ENCODE assay signal across 1 cellular context in the genomic region with DNA sequence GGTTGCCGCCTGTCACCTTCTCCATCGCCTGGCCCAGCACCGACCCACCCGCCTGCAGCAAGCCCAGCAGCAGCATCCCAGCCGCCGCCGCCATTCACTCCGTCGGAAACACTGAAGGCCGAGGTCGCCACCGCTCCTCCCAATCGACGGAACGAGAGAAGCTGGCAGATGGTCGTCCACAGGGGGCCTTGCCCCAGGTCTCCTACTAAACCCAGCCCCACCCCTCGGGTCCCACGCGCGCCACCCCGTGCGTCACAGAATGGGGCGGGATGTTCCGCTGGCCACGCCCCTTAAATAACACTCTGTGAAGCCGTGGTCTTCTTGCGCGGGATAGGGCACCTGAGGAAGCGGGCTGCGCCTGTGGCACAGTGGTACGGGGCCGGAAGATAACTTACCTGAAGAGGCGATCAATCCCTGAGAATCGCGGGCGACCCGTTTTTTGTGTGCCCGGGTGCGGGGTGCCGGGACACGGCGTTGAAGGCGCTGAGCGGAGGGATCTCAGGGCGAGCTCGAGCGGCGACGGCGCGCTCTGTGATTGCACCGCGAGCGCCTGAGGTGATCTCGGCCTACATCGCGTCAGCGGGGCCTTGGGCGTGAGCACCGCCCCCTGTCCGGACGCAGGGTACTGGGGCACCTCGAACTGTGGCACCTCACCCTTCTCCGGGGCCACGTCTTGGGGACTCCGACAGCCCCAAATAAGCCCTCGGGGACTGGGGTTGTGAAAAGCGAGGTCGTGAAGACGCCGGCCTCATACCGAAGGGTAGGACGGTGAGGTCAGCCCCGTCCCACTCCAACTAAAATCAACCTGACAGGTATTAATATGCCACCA.
A peak's percentile ranks its signal among the peaks of the same experiment; 100 is the strongest.
TF ChIP-seq lines count a peak whose summit lies in the region.

A gene (minus strand): TSS at position 207 of the 829 bp plus-strand sequence. CDS start 113 bp downstream, at position 94.

TF ChIP-seq in HCT116, 20 proteins besides CTCF, POLR2A, EP300 and RAD21 (continued from another document):
- TF ChIP-seq, protein P1, sequence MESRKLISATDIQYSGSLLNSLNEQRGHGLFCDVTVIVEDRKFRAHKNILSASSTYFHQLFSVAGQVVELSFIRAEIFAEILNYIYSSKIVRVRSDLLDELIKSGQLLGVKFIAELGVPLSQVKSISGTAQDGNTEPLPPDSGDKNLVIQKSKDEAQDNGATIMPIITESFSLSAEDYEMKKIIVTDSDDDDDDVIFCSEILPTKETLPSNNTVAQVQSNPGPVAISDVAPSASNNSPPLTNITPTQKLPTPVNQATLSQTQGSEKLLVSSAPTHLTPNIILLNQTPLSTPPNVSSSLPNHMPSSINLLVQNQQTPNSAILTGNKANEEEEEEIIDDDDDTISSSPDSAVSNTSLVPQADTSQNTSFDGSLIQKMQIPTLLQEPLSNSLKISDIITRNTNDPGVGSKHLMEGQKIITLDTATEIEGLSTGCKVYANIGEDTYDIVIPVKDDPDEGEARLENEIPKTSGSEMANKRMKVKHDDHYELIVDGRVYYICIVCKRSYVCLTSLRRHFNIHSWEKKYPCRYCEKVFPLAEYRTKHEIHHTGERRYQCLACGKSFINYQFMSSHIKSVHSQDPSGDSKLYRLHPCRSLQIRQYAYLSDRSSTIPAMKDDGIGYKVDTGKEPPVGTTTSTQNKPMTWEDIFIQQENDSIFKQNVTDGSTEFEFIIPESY (IDR thresholded peaks at IDR 0.05; ENCODE audit: extremely low read depth, insufficient replicate concordance, low read length) = peak; percentile 76
- no peak for TF ChIP-seq ZNF274 (IDR thresholded peaks at IDR 0.05; ENCODE audit: low read depth, low read length)
- 0 out of 2 replicates have a peak, but pooled peaks have one; percentile 30 for TF ChIP-seq FOSL1 (IDR thresholded peaks at IDR 0.05; ENCODE audit: low read depth)
- TF ChIP-seq SP1 (IDR thresholded peaks at IDR 0.05; ENCODE audit: low read depth) = peak; percentile 94
- peak; percentile 48 for TF ChIP-seq ZFX (IDR thresholded peaks at IDR 0.05)
- no peak for TF ChIP-seq EZH2phosphoT487 (IDR thresholded peaks at IDR 0.05; ENCODE audit: borderline replicate concordance)
